Comparison of ENCODE assay signal across 29 cellular contexts in genomic region chr7:149479554-149479953, GRCh38.
"Had no signal": no experiment of that assay in that cellular context is flagged by ENCODE, and none has a peak within 500 bp of the region (broad histone marks: within the 10 kb centered on the region; RNA-seq: fewer than 3 reads in every experiment).

No MANE protein-coding gene starts in this region.

- H3K4me3 ChIP-seq: hepatocyte, left ventricle myocardium inferior, lung, neural progenitor cell, prostate gland, sigmoid colon, tibial nerve, vagina had no signal

- H3K79me2 ChIP-seq: hepatocyte had no signal

- H3K4me1 ChIP-seq: left ventricle myocardium inferior, neural progenitor cell, prostate gland, sigmoid colon, tibial nerve, vagina had no signal

- H2AFZ ChIP-seq: hepatocyte, neural progenitor cell had no signal

- H3K27ac Mint-ChIP-seq: mesothelial cell of epicardium; naive B cell; natural killer cell; nephron progenitor cell; neural progenitor cell; stimulated activated memory B cell treated with anti-CD40 and anti-IgM and Interleukin-4, amounts not matched to agents 10 μg/mL and 1 μg/mL and 100 μg/mL, for 72 hours; stimulated activated naive CD8-positive, alpha-beta T cell treated with anti-CD3 and anti-CD28 coated beads, Interleukin-15, amount 100 ng/mL, for 72 hours; type B pancreatic cell had no signal

- H3K27ac ChIP-seq: hepatocyte, left ventricle myocardium inferior, neural progenitor cell, neutrophil, prostate gland, sigmoid colon, tibial nerve, vagina had no signal

- H3K27me3 ChIP-seq: hepatocyte, neural progenitor cell, neutrophil, sigmoid colon, tibial nerve, vagina had no signal

- H3K9ac ChIP-seq: neural progenitor cell had no signal

- H3K27me3 Mint-ChIP-seq: naive B cell; stimulated activated memory B cell treated with anti-CD40 and anti-IgM and Interleukin-4, amounts not matched to agents 10 μg/mL and 1 μg/mL and 100 μg/mL, for 72 hours; stimulated activated naive CD8-positive, alpha-beta T cell treated with anti-CD3 and anti-CD28 coated beads, Interleukin-15, amount 100 ng/mL, for 72 hours; type B pancreatic cell had no signal

- H3K4me2 ChIP-seq: hepatocyte, neural progenitor cell had no signal

- DNase-seq: islet precursor cell; left ventricle myocardium inferior; mesendoderm; naive B cell; natural killer cell; nephron progenitor cell; occipital lobe; posterior cingulate gyrus; retina; right cardiac atrium; sigmoid colon; small intestine; stimulated activated CD4-positive, alpha-beta T cell treated with anti-CD3 and anti-CD28 coated beads, Interleukin-1b, Interleukin-23, amount 100 ng/mL, for 48 hours; stimulated activated CD4-positive, alpha-beta T cell treated with anti-CD3 and anti-CD28 coated beads, Interleukin-2, amount 100 ng/mL, for 48 hours; stimulated activated CD4-positive, alpha-beta T cell treated with anti-CD3 and anti-CD28 coated beads, Interleukin-4, amount 100 ng/mL, for 4 hours; stimulated activated CD8-positive, alpha-beta memory T cell treated with anti-CD3 and anti-CD28 coated beads, Interleukin-4, amount 100 ng/mL, for 48 hours; stimulated activated naive CD4-positive, alpha-beta T cell treated with Interleukin-2 at 50 U/mL for 16 hours; stimulated activated naive CD8-positive, alpha-beta T cell treated with anti-CD3 and anti-CD28 coated beads, Interleukin-15, amount 100 ng/mL, for 72 hours; substantia nigra had no signal

- H3K4me3 Mint-ChIP-seq: mesothelial cell of epicardium; natural killer cell; nephron progenitor cell; neural progenitor cell; stimulated activated memory B cell treated with anti-CD40 and anti-IgM and Interleukin-4, amounts not matched to agents 10 μg/mL and 1 μg/mL and 100 μg/mL, for 72 hours; stimulated activated naive CD8-positive, alpha-beta T cell treated with anti-CD3 and anti-CD28 coated beads, Interleukin-15, amount 100 ng/mL, for 72 hours; type B pancreatic cell had no signal

- H3K9me3 ChIP-seq: neutrophil, prostate gland, sigmoid colon, tibial nerve, vagina had no signal

- ATAC-seq: natural killer cell; right cardiac atrium; stimulated activated memory B cell treated with anti-CD40 and anti-IgM and Interleukin-4, amounts not matched to agents 10 μg/mL and 1 μg/mL and 100 μg/mL, for 72 hours; stimulated activated naive CD8-positive, alpha-beta T cell treated with anti-CD3 and anti-CD28 coated beads, Interleukin-15, amount 100 ng/mL, for 72 hours had no signal

- H3K4me1 Mint-ChIP-seq: mesothelial cell of epicardium; neural progenitor cell; stimulated activated memory B cell treated with anti-CD40 and anti-IgM and Interleukin-4, amounts not matched to agents 10 μg/mL and 1 μg/mL and 100 μg/mL, for 72 hours; stimulated activated naive CD8-positive, alpha-beta T cell treated with anti-CD3 and anti-CD28 coated beads, Interleukin-15, amount 100 ng/mL, for 72 hours had no signal

- FAIRE-seq: small intestine had no signal
